8 cellular contexts compared by ENCODE assay signal in genomic region chr7:129054438-129055293, GRCh38. TPM values are rescaled to one million over a fixed set of nuclear protein-coding genes. Genes with fewer than 3 reads are reported as not detected.
DNase-seq lines count a peak whose midpoint lies in the region; ATAC-seq, FAIRE-seq and TF ChIP-seq lines count a peak whose summit lies in the region.

TNPO3 (minus strand) TSS chr7:129055111; CDS start chr7:129054770, 341 bp downstream.

- H3K27ac ChIP-seq in coronary artery = peak within 1 kb of the TSS; percentile 87 to 92

- intact Hi-C loops in activated CD4-positive, alpha-beta T cell treated with anti-CD3 and anti-CD28 coated beads, Interleukin-2, amount 10 ng/mL, durations not matched to agents 24 days and 14 days (cut with micrococcal nuclease) = loop anchor here (1.0 to 10.0 kb wide), 6 partner anchors 13 to 520 kb away; no protein-coding TSS in a partner anchor

- POLR2A ChIA-PET in BJ (lab: Charles Lee) = interaction anchor here (0.6 to 1.3 kb wide), 3 partner anchors 12 to 114 kb away, joined by 3 to 5 read pairs (median 4); no protein-coding TSS in a partner anchor

- peak; percentile 39 for DNase-seq in BJ (ENCODE audit: low read depth)
- peak; percentile 74 for DNase-seq in GM19239 (ENCODE audit: insufficient read length, low spot score)
- peak; percentile 95 to 99 for DNase-seq in NCI-H526 (lab: John Stamatoyannopoulos, UW)
- DNase-seq in activated CD4-positive, alpha-beta T cell treated with anti-CD3 and anti-CD28 coated beads, Interleukin-2, amount 10 ng/mL, durations not matched to agents 24 days and 14 days = peak; percentile 97
- peak; percentile 96 for DNase-seq in coronary artery (ENCODE audit: low spot score)
- DNase-seq in left kidney (ENCODE audit: low read depth, low spot score) = peak; percentile 98
- DNase-seq in stimulated activated CD4-positive, alpha-beta T cell treated with anti-CD3 and anti-CD28 coated beads, Interleukin-2, amount 100 ng/mL, for 24 hours = peak; percentile 95

- H3K4me3 Mint-ChIP-seq in activated CD4-positive, alpha-beta T cell treated with anti-CD3 and anti-CD28 coated beads, Interleukin-2, amount 10 ng/mL, durations not matched to agents 24 days and 14 days = peak within 1 kb of the TSS; percentile 96

- FAIRE-seq in GM19239 (lab: Jason Lieb, UNC) = peak; percentile 94

- H3K36me3 Mint-ChIP-seq in activated CD4-positive, alpha-beta T cell treated with anti-CD3 and anti-CD28 coated beads, Interleukin-2, amount 10 ng/mL, durations not matched to agents 24 days and 14 days (ENCODE audit: low read depth) = peaks cover 17% of the 10 kb centered on the region

- H3K27me3 ChIP-seq in BJ (ENCODE audit: control insufficient read depth, insufficient read depth, low read length) = peaks cover 2% of the 10 kb centered on the region; the same call in 1 of the 2 replicates

- peaks cover 9% of the 10 kb centered on the region for H3K27me3 Mint-ChIP-seq in activated CD4-positive, alpha-beta T cell treated with anti-CD3 and anti-CD28 coated beads, Interleukin-2, amount 10 ng/mL, durations not matched to agents 24 days and 14 days

- peak; percentile 75 for ATAC-seq in HG03457 (IDR thresholded peaks at IDR 0.05; ENCODE audit: unreplicated experiment)

- TF ChIP-seq CTCF in BJ (IDR thresholded peaks at IDR 0.05; ENCODE audit: insufficient read depth, low read depth, low read length) = 0 out of 2 replicates have a peak, but pooled peaks have one; percentile 8
- TF ChIP-seq CTCF in coronary artery (IDR thresholded peaks at IDR 0.05) = no peak

- peaks cover 28% of the 10 kb centered on the region for H3K4me1 Mint-ChIP-seq in activated CD4-positive, alpha-beta T cell treated with anti-CD3 and anti-CD28 coated beads, Interleukin-2, amount 10 ng/mL, durations not matched to agents 24 days and 14 days

- CTCF ChIA-PET in BJ (lab: Yijun Ruan, JAX) = interaction anchor here (1.3 to 1.5 kb wide), 3 partner anchors 26 to 79 kb away, joined by 4 to 6 read pairs (median 4); no protein-coding TSS in a partner anchor

- no peaks in the 10 kb centered on the region; the same call in 1 of the 2 replicates for H3K36me3 ChIP-seq in BJ (ENCODE audit: control insufficient read depth, insufficient read depth, low read length)

- H3K4me3 ChIP-seq in BJ (ENCODE audit: low read depth, low read length) = peak within 1 kb of the TSS; percentile 81
- H3K4me3 ChIP-seq in coronary artery = peak within 1 kb of the TSS; percentile 88

- H3K27ac Mint-ChIP-seq in activated CD4-positive, alpha-beta T cell treated with anti-CD3 and anti-CD28 coated beads, Interleukin-2, amount 10 ng/mL, durations not matched to agents 24 days and 14 days = peak within 1 kb of the TSS; percentile 99

- H3K9me3 Mint-ChIP-seq in activated CD4-positive, alpha-beta T cell treated with anti-CD3 and anti-CD28 coated beads, Interleukin-2, amount 10 ng/mL, durations not matched to agents 24 days and 14 days = no peaks in the 10 kb centered on the region

RNA-seq across cellular contexts. Expression of gene TNPO3, which starts in this region (rescaled TPM):
- 36.2 and 43.5 TPM in 2 replicates for polyA plus RNA-seq in BJ (2011; rRNA removed)
- 49.9 and 55.3 TPM in 2 replicates for polyA minus RNA-seq in BJ (2011; rRNA and poly(A)+ RNA removed)
- total RNA-seq in activated CD4-positive, alpha-beta T cell treated with anti-CD3 and anti-CD28 coated beads, Interleukin-2, amount 10 ng/mL, durations not matched to agents 24 days and 14 days = 54.1 and 56.9 TPM in 2 replicates

Comparison
In these comparisons a context has a peak if more than half of its experiments do, and no peak if none do; other contexts are left out.
1. Peak in every context shown above with its lines: DNase-seq, ATAC-seq, H3K4me3 ChIP-seq and H3K27ac ChIP-seq.
2. DNase-seq: peak in every context shown above with its lines; median percentile 98 in left kidney; 97 in NCI-H526; 97 in activated CD4-positive, alpha-beta T cell treated with anti-CD3 and anti-CD28 coated beads, Interleukin-2, amount 10 ng/mL, durations not matched to agents 24 days and 14 days; 96 in coronary artery; 95 in stimulated activated CD4-positive, alpha-beta T cell treated with anti-CD3 and anti-CD28 coated beads, Interleukin-2, amount 100 ng/mL, for 24 hours; 74 in GM19239; 39 in BJ.